In genomic region chr2:203948733-203949132, GRCh38 we compare ENCODE assay signal across 13 cellular contexts. TPM values are rescaled to one million over a fixed set of nuclear protein-coding genes. Genes with fewer than 3 reads are reported as not detected.
DNase-seq lines count a peak whose midpoint lies in the region; ATAC-seq lines count a peak whose summit lies in the region.
"Had no signal": no experiment of that assay in that cellular context is flagged by ENCODE, and none has a peak within 500 bp of the region (broad histone marks: within the 10 kb centered on the region; RNA-seq: fewer than 3 reads in every experiment).

No MANE protein-coding gene starts in this region.

- intact Hi-C loops in Right ventricle myocardium superior (cut with DNase I): no loop called here

- peak overlapping the region; percentile 62 to 77 for H3K27ac Mint-ChIP-seq in T-cell
- H3K27ac Mint-ChIP-seq: nephron progenitor cell had no signal

- H3K36me3 Mint-ChIP-seq in T-cell: peaks cover 32% of the 10 kb centered on the region

- H3K4me3 Mint-ChIP-seq in T-cell: peak overlapping the region; percentile 55 to 77 (median 74)
- H3K4me3 Mint-ChIP-seq: nephron progenitor cell had no signal

- ATAC-seq in GM18502 (IDR thresholded peaks at IDR 0.05; ENCODE audit: poor library complexity, unreplicated experiment) (peak; percentile 65), T-cell (replicated peaks in 1 of 4) (no peak), Right ventricle myocardium superior (ENCODE audit: poor library complexity) (no peak)

- peak; percentile 5 for DNase-seq in CD1c-positive myeloid dendritic cell (ENCODE audit: extremely low spot score)
- DNase-seq in HCEC 1CT: peak; percentile 2
- no peak for DNase-seq in T-cell
- DNase-seq in NOMO-1 treated with DMSO at 0.1 percent for 48 hours (lab: John Stamatoyannopoulos, UW; ENCODE audit: unreplicated experiment): no peak
- no peak for DNase-seq in GF-D8 (lab: John Stamatoyannopoulos, UW)
- no peak for DNase-seq in Right ventricle myocardium superior
- no peak for DNase-seq in H7
- DNase-seq: activated CD4-positive, CD25-positive, alpha-beta regulatory T cell treated with anti-CD3 and anti-CD28 coated beads, Interleukin-2, amount 50 U/mL, for 72 hours; amniotic stem cell; GDM1; NCI-H510A; nephron progenitor cell had no signal

- CTCF ChIA-PET in T-cell (lab: Charles Lee): no interaction called here

- H3K36me3 ChIP-seq in H7 (replicated peaks; ENCODE audit: control insufficient read depth, insufficient read depth, low read length): no peaks in the 10 kb centered on the region

- H3K9me3 Mint-ChIP-seq in T-cell: no peaks in the 10 kb centered on the region

- H3K27me3 Mint-ChIP-seq in T-cell: no peaks in the 10 kb centered on the region

- peaks cover 93 to 98% (median 93%) of the 10 kb centered on the region in 3 donors for H3K4me1 Mint-ChIP-seq in T-cell
- H3K4me1 Mint-ChIP-seq: nephron progenitor cell had no signal

- no peaks in the 10 kb centered on the region for H3K27me3 ChIP-seq in H7 (ENCODE audit: control insufficient read depth, insufficient read depth, low read length)

- H3K4me3 ChIP-seq in H7 (ENCODE audit: insufficient read depth, low read depth, low read length): no peak overlapping the region

- POLR2A ChIA-PET in T-cell (lab: Charles Lee): interaction anchor here (0.6 to 2.0 kb wide), 4 partner anchors 8 to 773 kb away, joined by 3 to 9 read pairs (median 6); partner anchors contain the start of gene ICOS (in 1 of the 2)

RNA-seq across cellular contexts. Expression of gene ICOS, which starts 12.2 kb away (rescaled TPM):
- total RNA-seq in T-cell (10 to 100 TPM; 33.9 to 72.2 (median 41.9) TPM), Right ventricle myocardium superior (not detected)
- total RNA-seq in H7 (2014; rRNA removed; shearing (Covaris generic)): not detected in 2 replicates

Comparison
In these comparisons a context has a peak if more than half of its experiments do, and no peak if none do; other contexts are left out.
1. DNase-seq: peak in CD1c-positive myeloid dendritic cell (single experiment) and HCEC 1CT (single experiment); none in T-cell (0 of 34), NOMO-1 treated with DMSO at 0.1 percent for 48 hours (single experiment), GF-D8 (single experiment), Right ventricle myocardium superior (single experiment) and H7 (single experiment).
2. RNA of gene ICOS, which starts 12.2 kb away (total RNA-seq): 33.9 to 72.2 TPM in T-cell; not detected in Right ventricle myocardium superior (single experiment) and not detected in H7; every median in the first group is over 10 times any median in the second.